22 cellular contexts compared by ENCODE assay signal in the genomic region with DNA sequence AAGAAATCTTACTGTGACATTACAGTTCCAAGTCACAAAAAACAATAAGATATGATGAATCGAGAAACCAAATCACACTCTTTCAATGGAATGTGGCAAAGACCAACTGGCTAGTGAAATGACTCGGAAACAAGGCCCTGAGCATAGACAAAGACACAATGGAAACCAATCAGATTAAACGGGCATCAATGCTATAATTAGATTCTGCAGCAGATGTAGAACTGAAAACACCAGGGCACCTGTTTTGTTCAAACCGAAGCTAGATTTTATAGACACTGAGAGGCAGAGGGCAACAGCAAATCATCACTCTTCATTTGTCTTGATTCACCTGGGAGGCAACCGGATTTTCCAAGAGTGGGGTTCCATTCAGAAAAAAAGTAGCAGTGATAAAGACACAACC.
DNase-seq lines count a peak whose midpoint lies in the region; FAIRE-seq and TF ChIP-seq lines count a peak whose summit lies in the region.
"Had no signal": no experiment of that assay in that cellular context is flagged by ENCODE, and none has a peak within 500 bp of the region (broad histone marks: within the 10 kb centered on the region; RNA-seq: fewer than 3 reads in every experiment).

No MANE protein-coding gene starts in this region.

- intact Hi-C loops in Caco-2 (cut with micrococcal nuclease; ENCODE audit: unreplicated experiment), result no loop called here

- H3K27me3 ChIP-seq in Caco-2 (replicated peaks; ENCODE audit: control insufficient read depth, insufficient read depth, low read length), result no peaks in the 10 kb centered on the region
- H3K27me3 ChIP-seq: colonic mucosa, neutrophil, transverse colon had no signal

- H3K4me1 Mint-ChIP-seq in brain, result peaks cover 24% of the 10 kb centered on the region
- peaks cover 8% of the 10 kb centered on the region for H3K4me1 Mint-ChIP-seq in Caco-2 (ENCODE audit: low read depth, unreplicated experiment)
- H3K4me1 Mint-ChIP-seq: stimulated activated naive CD8-positive, alpha-beta T cell treated with anti-CD3 and anti-CD28 coated beads, Interleukin-15, amount 100 ng/mL, for 72 hours had no signal

- H3K9me3 ChIP-seq in Caco-2, result no peaks in the 10 kb centered on the region
- H3K9me3 ChIP-seq: colonic mucosa, HAP-1, neutrophil, transverse colon had no signal

- CTCF ChIA-PET in Caco-2 (lab: Charles Lee), result no interaction called here

- DNase-seq in D721Med (ENCODE audit: insufficient read length, low spot score), result no peak
- DNase-seq in NCI-H1105 (lab: John Stamatoyannopoulos, UW), result peak; percentile 75
- peak; percentile 75 for DNase-seq in NCI-H774 (lab: John Stamatoyannopoulos, UW)
- DNase-seq in Caco-2, result no peak
- DNase-seq in activated gamma-delta T cell treated with Interleukin-2 at 50 U/mL for 16 hours, result no peak
- no peak for DNase-seq in stimulated activated CD4-positive, alpha-beta T cell treated with anti-CD3 and anti-CD28 coated beads, Interleukin-4, amount 100 ng/mL, for 1 hour
- DNase-seq in effector CD8-positive, alpha-beta T cell (lab: John Stamatoyannopoulos, UW), result no peak
- DNase-seq: activated CD8-positive, alpha-beta memory T cell treated with anti-CD3 and anti-CD28 coated beads, Interleukin-2, amount 50 U/mL, for 48 hours; activated gamma-delta T cell; CD8-positive, alpha-beta T cell; colonic mucosa; DND-41; midbrain; NCI-H187; NK-92 treated with Interleukin-12 subunit alpha and Interleukin-12 subunit beta, amount 100 ng/mL, for 24 hours; stimulated activated CD4-positive, alpha-beta T cell treated with anti-CD3 and anti-CD28 coated beads, Interleukin-4, amount 100 ng/mL, for 24 hours; stimulated activated naive CD8-positive, alpha-beta T cell treated with anti-CD3 and anti-CD28 coated beads, Interleukin-15, amount 100 ng/mL, for 72 hours; transverse colon had no signal

- no peak for TF ChIP-seq CTCF in D721Med (IDR thresholded peaks at IDR 0.05; ENCODE audit: insufficient read depth, missing control alignments)
- no peak for TF ChIP-seq CTCF in brain (conservative IDR thresholded peaks at IDR 0.05)
- no peak for TF ChIP-seq CTCF in Caco-2 (IDR thresholded peaks at IDR 0.05; ENCODE audit: insufficient read depth in 1 of 2, low read depth in 1 of 2, low read length in 1 of 2, severe bottlenecking in 1 of 2, unreplicated experiment in 1 of 2)

- no TSS peak for BruUV-seq in Caco-2 (replicated peaks; lab: Mats Ljungman, UMichigan)

- peak overlapping the region in 1 of 5 experiments; percentile 10 for H3K4me3 Mint-ChIP-seq in brain
- H3K4me3 Mint-ChIP-seq in Caco-2 (ENCODE audit: unreplicated experiment), result no peak overlapping the region
- H3K4me3 Mint-ChIP-seq: CD8-positive, alpha-beta T cell; stimulated activated naive CD8-positive, alpha-beta T cell treated with anti-CD3 and anti-CD28 coated beads, Interleukin-15, amount 100 ng/mL, for 72 hours had no signal

- POLR2A ChIA-PET in Caco-2 (lab: Charles Lee), result no interaction called here

- H3K9me3 Mint-ChIP-seq in brain (peaks cover 0 to 3% (median 0%) of the 10 kb centered on the region in 5 experiments), Caco-2 (ENCODE audit: unreplicated experiment) (no peaks in the 10 kb centered on the region)
- H3K9me3 Mint-ChIP-seq: CD8-positive, alpha-beta T cell; stimulated activated naive CD8-positive, alpha-beta T cell treated with anti-CD3 and anti-CD28 coated beads, Interleukin-15, amount 100 ng/mL, for 72 hours had no signal

- no peaks in the 10 kb centered on the region for H3K36me3 Mint-ChIP-seq in brain
- H3K36me3 Mint-ChIP-seq in Caco-2 (ENCODE audit: insufficient read depth, unreplicated experiment), result no peaks in the 10 kb centered on the region
- H3K36me3 Mint-ChIP-seq: CD8-positive, alpha-beta T cell had no signal

- no peak overlapping the region for H3K4me3 ChIP-seq in Caco-2 (ENCODE audit: low read depth, low read length)
- H3K4me3 ChIP-seq: colonic mucosa, HAP-1, smooth muscle cell, transverse colon had no signal

- H3K27ac Mint-ChIP-seq in brain (peak overlapping the region in 4 of 5 experiments; percentile 9 to 63 (median 46)), Caco-2 (ENCODE audit: unreplicated experiment) (no peak overlapping the region)
- H3K27ac Mint-ChIP-seq: CD8-positive, alpha-beta T cell; stimulated activated naive CD8-positive, alpha-beta T cell treated with anti-CD3 and anti-CD28 coated beads, Interleukin-15, amount 100 ng/mL, for 72 hours had no signal

- FAIRE-seq in D721Med (lab: Jason Lieb, UNC), result peak; percentile 21

- peaks cover 15% of the 10 kb centered on the region; the same call in 1 of the 2 replicates for H3K4me1 ChIP-seq in Caco-2
- H3K4me1 ChIP-seq: colonic mucosa, HAP-1, transverse colon had no signal

- H3K36me3 ChIP-seq in Caco-2 (ENCODE audit: control insufficient read depth, insufficient read depth, low read length), result no peaks in the 10 kb centered on the region
- H3K36me3 ChIP-seq: colonic mucosa, HAP-1, neutrophil, transverse colon had no signal

- H3K27me3 Mint-ChIP-seq in brain (no peaks in the 10 kb centered on the region), Caco-2 (ENCODE audit: insufficient read depth, unreplicated experiment) (no peaks in the 10 kb centered on the region)
- H3K27me3 Mint-ChIP-seq: stimulated activated naive CD8-positive, alpha-beta T cell treated with anti-CD3 and anti-CD28 coated beads, Interleukin-15, amount 100 ng/mL, for 72 hours had no signal

Comparison
In these comparisons a context has a peak if more than half of its experiments do, and no peak if none do; other contexts are left out.
1. DNase-seq: peak in NCI-H1105 (single experiment) and NCI-H774 (single experiment); none in D721Med (single experiment), Caco-2 (0 of 2), activated gamma-delta T cell treated with Interleukin-2 at 50 U/mL for 16 hours (single experiment), stimulated activated CD4-positive, alpha-beta T cell treated with anti-CD3 and anti-CD28 coated beads, Interleukin-4, amount 100 ng/mL, for 1 hour (single experiment) and effector CD8-positive, alpha-beta T cell (single experiment).